ENCODE assay signal across 1 cellular context in the genomic region with DNA sequence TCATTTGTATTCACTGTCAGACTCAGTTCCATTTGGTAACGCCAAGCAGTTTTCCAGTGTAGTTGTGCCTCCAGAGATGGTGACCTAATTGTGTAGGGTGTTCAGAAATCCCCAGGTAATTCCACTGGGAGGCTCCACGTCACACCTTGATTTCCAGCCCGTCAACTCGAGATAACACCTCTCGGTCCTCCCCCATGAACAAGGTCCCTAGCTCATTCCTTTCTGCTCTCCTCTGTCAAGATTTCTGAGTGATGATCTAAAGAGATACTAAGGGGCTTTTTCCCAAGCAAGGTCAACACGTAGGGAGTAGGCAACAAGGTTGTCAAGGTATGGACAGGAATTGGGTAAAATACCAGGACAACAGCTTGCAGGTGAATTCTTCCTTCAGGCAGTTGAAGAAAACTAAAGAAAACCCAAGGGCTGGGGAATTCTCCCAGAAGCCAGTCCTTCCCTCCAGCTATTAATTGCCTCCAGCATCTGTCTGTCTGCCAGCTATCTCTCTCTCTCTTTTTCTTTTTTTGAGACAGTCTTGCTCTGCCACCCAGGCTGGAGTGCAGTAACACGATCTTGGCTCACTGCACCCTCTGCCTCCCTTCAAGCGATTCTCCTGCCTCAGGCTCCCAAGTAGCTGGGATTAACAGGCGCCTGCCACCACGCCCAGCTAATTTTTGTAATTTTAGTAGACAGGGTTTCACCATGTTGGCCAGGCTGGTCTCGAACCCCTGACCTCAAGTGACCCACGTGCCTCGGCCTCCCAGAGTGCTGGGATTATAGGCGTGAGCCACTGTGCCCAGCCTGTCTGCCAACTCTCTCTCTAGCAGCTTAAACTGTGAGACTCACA.
TF ChIP-seq lines count a peak whose summit lies in the region.

No MANE protein-coding gene starts in this region.

TF ChIP-seq in GM12878, 131 proteins besides CTCF, POLR2A, EP300 and RAD21:
- TF ChIP-seq, protein P1, sequence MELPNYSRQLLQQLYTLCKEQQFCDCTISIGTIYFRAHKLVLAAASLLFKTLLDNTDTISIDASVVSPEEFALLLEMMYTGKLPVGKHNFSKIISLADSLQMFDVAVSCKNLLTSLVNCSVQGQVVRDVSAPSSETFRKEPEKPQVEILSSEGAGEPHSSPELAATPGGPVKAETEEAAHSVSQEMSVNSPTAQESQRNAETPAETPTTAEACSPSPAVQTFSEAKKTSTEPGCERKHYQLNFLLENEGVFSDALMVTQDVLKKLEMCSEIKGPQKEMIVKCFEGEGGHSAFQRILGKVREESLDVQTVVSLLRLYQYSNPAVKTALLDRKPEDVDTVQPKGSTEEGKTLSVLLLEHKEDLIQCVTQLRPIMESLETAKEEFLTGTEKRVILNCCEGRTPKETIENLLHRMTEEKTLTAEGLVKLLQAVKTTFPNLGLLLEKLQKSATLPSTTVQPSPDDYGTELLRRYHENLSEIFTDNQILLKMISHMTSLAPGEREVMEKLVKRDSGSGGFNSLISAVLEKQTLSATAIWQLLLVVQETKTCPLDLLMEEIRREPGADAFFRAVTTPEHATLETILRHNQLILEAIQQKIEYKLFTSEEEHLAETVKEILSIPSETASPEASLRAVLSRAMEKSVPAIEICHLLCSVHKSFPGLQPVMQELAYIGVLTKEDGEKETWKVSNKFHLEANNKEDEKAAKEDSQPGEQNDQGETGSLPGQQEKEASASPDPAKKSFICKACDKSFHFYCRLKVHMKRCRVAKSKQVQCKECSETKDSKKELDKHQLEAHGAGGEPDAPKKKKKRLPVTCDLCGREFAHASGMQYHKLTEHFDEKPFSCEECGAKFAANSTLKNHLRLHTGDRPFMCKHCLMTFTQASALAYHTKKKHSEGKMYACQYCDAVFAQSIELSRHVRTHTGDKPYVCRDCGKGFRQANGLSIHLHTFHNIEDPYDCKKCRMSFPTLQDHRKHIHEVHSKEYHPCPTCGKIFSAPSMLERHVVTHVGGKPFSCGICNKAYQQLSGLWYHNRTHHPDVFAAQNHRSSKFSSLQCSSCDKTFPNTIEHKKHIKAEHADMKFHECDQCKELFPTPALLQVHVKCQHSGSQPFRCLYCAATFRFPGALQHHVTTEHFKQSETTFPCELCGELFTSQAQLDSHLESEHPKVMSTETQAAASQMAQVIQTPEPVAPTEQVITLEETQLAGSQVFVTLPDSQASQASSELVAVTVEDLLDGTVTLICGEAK (IDR thresholded peaks at IDR 0.05; ENCODE audit: borderline replicate concordance) = no peak
- TF ChIP-seq ETV6 (conservative IDR thresholded peaks at IDR 0.05 in 1 of 2, IDR thresholded peaks at IDR 0.05 in 1 of 2; ENCODE audit: borderline replicate concordance in 1 of 2, low read depth in 1 of 2) = no peak
- TF ChIP-seq FOXK2 (IDR thresholded peaks at IDR 0.05) = no peak
- TF ChIP-seq SREBF2 (IDR thresholded peaks at IDR 0.05; ENCODE audit: low read length) = no peak
- TF ChIP-seq, protein P2, sequence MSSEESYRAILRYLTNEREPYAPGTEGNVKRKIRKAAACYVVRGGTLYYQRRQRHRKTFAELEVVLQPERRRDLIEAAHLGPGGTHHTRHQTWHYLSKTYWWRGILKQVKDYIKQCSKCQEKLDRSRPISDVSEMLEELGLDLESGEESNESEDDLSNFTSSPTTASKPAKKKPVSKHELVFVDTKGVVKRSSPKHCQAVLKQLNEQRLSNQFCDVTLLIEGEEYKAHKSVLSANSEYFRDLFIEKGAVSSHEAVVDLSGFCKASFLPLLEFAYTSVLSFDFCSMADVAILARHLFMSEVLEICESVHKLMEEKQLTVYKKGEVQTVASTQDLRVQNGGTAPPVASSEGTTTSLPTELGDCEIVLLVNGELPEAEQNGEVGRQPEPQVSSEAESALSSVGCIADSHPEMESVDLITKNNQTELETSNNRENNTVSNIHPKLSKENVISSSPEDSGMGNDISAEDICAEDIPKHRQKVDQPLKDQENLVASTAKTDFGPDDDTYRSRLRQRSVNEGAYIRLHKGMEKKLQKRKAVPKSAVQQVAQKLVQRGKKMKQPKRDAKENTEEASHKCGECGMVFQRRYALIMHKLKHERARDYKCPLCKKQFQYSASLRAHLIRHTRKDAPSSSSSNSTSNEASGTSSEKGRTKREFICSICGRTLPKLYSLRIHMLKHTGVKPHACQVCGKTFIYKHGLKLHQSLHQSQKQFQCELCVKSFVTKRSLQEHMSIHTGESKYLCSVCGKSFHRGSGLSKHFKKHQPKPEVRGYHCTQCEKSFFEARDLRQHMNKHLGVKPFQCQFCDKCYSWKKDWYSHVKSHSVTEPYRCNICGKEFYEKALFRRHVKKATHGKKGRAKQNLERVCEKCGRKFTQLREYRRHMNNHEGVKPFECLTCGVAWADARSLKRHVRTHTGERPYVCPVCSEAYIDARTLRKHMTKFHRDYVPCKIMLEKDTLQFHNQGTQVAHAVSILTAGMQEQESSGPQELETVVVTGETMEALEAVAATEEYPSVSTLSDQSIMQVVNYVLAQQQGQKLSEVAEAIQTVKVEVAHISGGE (CRISPR knock-in tag; IDR thresholded peaks at IDR 0.05) = no peak
- TF ChIP-seq NBN (IDR thresholded peaks at IDR 0.05) = no peak
- TF ChIP-seq EGR1 (IDR thresholded peaks at IDR 0.05; ENCODE audit: borderline replicate concordance in 1 of 2, low read depth in 2 of 2, low read length in 2 of 2) = no peak
- no peak for TF ChIP-seq GABPA (IDR thresholded peaks at IDR 0.05; ENCODE audit: low read depth)
- TF ChIP-seq ZBED1 (IDR thresholded peaks at IDR 0.05; ENCODE audit: borderline replicate concordance) = no peak
- TF ChIP-seq, protein P3, sequence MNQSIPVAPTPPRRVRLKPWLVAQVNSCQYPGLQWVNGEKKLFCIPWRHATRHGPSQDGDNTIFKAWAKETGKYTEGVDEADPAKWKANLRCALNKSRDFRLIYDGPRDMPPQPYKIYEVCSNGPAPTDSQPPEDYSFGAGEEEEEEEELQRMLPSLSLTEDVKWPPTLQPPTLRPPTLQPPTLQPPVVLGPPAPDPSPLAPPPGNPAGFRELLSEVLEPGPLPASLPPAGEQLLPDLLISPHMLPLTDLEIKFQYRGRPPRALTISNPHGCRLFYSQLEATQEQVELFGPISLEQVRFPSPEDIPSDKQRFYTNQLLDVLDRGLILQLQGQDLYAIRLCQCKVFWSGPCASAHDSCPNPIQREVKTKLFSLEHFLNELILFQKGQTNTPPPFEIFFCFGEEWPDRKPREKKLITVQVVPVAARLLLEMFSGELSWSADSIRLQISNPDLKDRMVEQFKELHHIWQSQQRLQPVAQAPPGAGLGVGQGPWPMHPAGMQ (IDR thresholded peaks at IDR 0.05; ENCODE audit: borderline replicate concordance) = no peak
- no peak for TF ChIP-seq HDAC6 (IDR thresholded peaks at IDR 0.05; ENCODE audit: unreplicated experiment)
- no peak for TF ChIP-seq RFX5 (IDR thresholded peaks at IDR 0.05; ENCODE audit: low read depth, low read length)
- TF ChIP-seq ZZZ3 (IDR thresholded peaks at IDR 0.05; ENCODE audit: control insufficient read depth, insufficient read length, low read depth) = no peak
- TF ChIP-seq, protein P4, sequence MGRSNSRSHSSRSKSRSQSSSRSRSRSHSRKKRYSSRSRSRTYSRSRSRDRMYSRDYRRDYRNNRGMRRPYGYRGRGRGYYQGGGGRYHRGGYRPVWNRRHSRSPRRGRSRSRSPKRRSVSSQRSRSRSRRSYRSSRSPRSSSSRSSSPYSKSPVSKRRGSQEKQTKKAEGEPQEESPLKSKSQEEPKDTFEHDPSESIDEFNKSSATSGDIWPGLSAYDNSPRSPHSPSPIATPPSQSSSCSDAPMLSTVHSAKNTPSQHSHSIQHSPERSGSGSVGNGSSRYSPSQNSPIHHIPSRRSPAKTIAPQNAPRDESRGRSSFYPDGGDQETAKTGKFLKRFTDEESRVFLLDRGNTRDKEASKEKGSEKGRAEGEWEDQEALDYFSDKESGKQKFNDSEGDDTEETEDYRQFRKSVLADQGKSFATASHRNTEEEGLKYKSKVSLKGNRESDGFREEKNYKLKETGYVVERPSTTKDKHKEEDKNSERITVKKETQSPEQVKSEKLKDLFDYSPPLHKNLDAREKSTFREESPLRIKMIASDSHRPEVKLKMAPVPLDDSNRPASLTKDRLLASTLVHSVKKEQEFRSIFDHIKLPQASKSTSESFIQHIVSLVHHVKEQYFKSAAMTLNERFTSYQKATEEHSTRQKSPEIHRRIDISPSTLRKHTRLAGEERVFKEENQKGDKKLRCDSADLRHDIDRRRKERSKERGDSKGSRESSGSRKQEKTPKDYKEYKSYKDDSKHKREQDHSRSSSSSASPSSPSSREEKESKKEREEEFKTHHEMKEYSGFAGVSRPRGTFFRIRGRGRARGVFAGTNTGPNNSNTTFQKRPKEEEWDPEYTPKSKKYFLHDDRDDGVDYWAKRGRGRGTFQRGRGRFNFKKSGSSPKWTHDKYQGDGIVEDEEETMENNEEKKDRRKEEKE (IDR thresholded peaks at IDR 0.05) = no peak
- TF ChIP-seq, protein P5, sequence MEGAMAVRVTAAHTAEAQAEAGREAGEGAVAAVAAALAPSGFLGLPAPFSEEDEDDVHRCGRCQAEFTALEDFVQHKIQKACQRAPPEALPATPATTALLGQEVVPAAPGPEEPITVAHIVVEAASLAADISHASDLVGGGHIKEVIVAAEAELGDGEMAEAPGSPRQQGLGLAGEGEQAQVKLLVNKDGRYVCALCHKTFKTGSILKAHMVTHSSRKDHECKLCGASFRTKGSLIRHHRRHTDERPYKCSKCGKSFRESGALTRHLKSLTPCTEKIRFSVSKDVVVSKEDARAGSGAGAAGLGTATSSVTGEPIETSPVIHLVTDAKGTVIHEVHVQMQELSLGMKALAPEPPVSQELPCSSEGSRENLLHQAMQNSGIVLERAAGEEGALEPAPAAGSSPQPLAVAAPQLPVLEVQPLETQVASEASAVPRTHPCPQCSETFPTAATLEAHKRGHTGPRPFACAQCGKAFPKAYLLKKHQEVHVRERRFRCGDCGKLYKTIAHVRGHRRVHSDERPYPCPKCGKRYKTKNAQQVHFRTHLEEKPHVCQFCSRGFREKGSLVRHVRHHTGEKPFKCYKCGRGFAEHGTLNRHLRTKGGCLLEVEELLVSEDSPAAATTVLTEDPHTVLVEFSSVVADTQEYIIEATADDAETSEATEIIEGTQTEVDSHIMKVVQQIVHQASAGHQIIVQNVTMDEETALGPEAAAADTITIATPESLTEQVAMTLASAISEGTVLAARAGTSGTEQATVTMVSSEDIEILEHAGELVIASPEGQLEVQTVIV (IDR thresholded peaks at IDR 0.05; ENCODE audit: borderline replicate concordance, partially characterized antibody) = no peak
TF ChIP-seq in GM12878: peak in this region for 0.
